In the genomic region with DNA sequence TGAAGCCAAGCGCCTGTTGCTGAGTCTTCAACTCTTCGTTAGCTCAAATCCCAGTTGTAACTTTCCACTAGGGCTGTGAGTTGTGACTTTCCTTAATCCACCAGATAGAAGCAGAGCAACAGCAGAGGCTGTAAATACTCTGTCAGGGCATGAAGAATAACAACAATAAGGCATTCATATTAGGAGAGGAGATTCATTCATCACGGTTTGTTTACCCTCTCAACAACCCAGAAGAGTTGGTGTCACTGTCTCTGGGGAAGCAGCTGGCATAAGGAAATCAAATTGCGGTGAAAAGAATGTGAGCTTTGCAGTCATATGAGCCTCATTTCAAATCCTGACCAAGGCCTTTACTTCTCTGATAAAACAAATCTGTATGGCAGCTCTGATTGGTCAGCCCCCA, we compare ENCODE assay signal across 13 cellular contexts.
DNase-seq lines count a peak whose midpoint lies in the region; ATAC-seq, FAIRE-seq and TF ChIP-seq lines count a peak whose summit lies in the region.
"Had no signal": no experiment of that assay in that cellular context is flagged by ENCODE, and none has a peak within 500 bp of the region (broad histone marks: within the 10 kb centered on the region; RNA-seq: fewer than 3 reads in every experiment).

No MANE protein-coding gene starts in this region.

- peaks cover 5% of the 10 kb centered on the region for H3K9me3 Mint-ChIP-seq in WTC11
- H3K9me3 Mint-ChIP-seq in activated CD4-positive, alpha-beta T cell treated with anti-CD3 and anti-CD28 coated beads for 36 hours (ENCODE audit: low read depth) = no peaks in the 10 kb centered on the region
- H3K9me3 Mint-ChIP-seq: memory B cell had no signal

- ATAC-seq in WTC11 = no peak
- no peak for ATAC-seq in GM18858 (IDR thresholded peaks at IDR 0.05; ENCODE audit: unreplicated experiment)
- ATAC-seq in activated CD4-positive, alpha-beta T cell treated with anti-CD3 and anti-CD28 coated beads for 36 hours = no peak

- no peak for TF ChIP-seq CTCF in WTC11 (IDR thresholded peaks at IDR 0.05)

- CTCF ChIA-PET in WTC11 (lab: Charles Lee) = interaction anchor here (2.3 kb wide), 1 partner anchor 159 kb away, joined by 7 read pairs; no protein-coding TSS in a partner anchor
- CTCF ChIA-PET in activated CD4-positive, alpha-beta T cell treated with anti-CD3 and anti-CD28 coated beads for 36 hours (lab: Charles Lee) = no interaction called here

- no peak for FAIRE-seq in GM19239 (lab: Jason Lieb, UNC)

- no peak overlapping the region for H3K4me3 Mint-ChIP-seq in WTC11
- no peak overlapping the region for H3K4me3 Mint-ChIP-seq in activated CD4-positive, alpha-beta T cell treated with anti-CD3 and anti-CD28 coated beads for 36 hours
- H3K4me3 Mint-ChIP-seq: memory B cell had no signal

- intact Hi-C loops in activated CD4-positive, alpha-beta T cell treated with anti-CD3 and anti-CD28 coated beads for 36 hours (cut with DNase I, micrococcal nuclease) = loop anchor here (10.0 kb wide), 2 partner anchors 391 to 421 kb away; no protein-coding TSS in a partner anchor

- peaks cover 4% of the 10 kb centered on the region for H3K4me1 Mint-ChIP-seq in WTC11
- H3K4me1 Mint-ChIP-seq in activated CD4-positive, alpha-beta T cell treated with anti-CD3 and anti-CD28 coated beads for 36 hours = peaks cover 10% of the 10 kb centered on the region
- H3K4me1 Mint-ChIP-seq: memory B cell had no signal

- POLR2A ChIA-PET in WTC11 (lab: Charles Lee) = no interaction called here
- POLR2A ChIA-PET in activated CD4-positive, alpha-beta T cell treated with anti-CD3 and anti-CD28 coated beads for 36 hours (lab: Charles Lee) = no interaction called here

- no peaks in the 10 kb centered on the region for H3K27me3 Mint-ChIP-seq in WTC11 (ENCODE audit: low read depth)
- peaks cover 1% of the 10 kb centered on the region for H3K27me3 Mint-ChIP-seq in activated CD4-positive, alpha-beta T cell treated with anti-CD3 and anti-CD28 coated beads for 36 hours

- H3K36me3 Mint-ChIP-seq in WTC11 = no peaks in the 10 kb centered on the region
- no peaks in the 10 kb centered on the region for H3K36me3 Mint-ChIP-seq in activated CD4-positive, alpha-beta T cell treated with anti-CD3 and anti-CD28 coated beads for 36 hours (ENCODE audit: low read depth)
- H3K36me3 Mint-ChIP-seq: memory B cell had no signal

- peak; percentile 35 for DNase-seq in COLO668 (lab: John Stamatoyannopoulos, UW; ENCODE audit: unreplicated experiment)
- peak; percentile 72 for DNase-seq in NCI-H1436 (lab: John Stamatoyannopoulos, UW)
- no peak for DNase-seq in WTC11 (ENCODE audit: low spot score)
- DNase-seq in myocyte (ENCODE audit: low read depth) = peak; percentile 89
- DNase-seq in activated CD4-positive, alpha-beta T cell treated with anti-CD3 and anti-CD28 coated beads for 1 hour = no peak
- no peak for DNase-seq in GM19239 (ENCODE audit: insufficient read length, low spot score)
- no peak for DNase-seq in activated CD4-positive, alpha-beta T cell treated with anti-CD3 and anti-CD28 coated beads for 36 hours
- DNase-seq: cerebellar nuclear complex, glutamatergic neuron, RPMI8226, WERI-Rb-1 had no signal

- peak overlapping the region; percentile 26; the same call in 1 of the 2 replicates for H3K27ac Mint-ChIP-seq in WTC11
- no peak overlapping the region for H3K27ac Mint-ChIP-seq in activated CD4-positive, alpha-beta T cell treated with anti-CD3 and anti-CD28 coated beads for 36 hours
- H3K27ac Mint-ChIP-seq: memory B cell had no signal

TF ChIP-seq in WTC11, 78 proteins besides CTCF, POLR2A, EP300 and RAD21:
- no peak for TF ChIP-seq OVOL2 (CRISPR knock-in tag; IDR thresholded peaks at IDR 0.05; ENCODE audit: borderline replicate concordance)
- TF ChIP-seq, protein P1, sequence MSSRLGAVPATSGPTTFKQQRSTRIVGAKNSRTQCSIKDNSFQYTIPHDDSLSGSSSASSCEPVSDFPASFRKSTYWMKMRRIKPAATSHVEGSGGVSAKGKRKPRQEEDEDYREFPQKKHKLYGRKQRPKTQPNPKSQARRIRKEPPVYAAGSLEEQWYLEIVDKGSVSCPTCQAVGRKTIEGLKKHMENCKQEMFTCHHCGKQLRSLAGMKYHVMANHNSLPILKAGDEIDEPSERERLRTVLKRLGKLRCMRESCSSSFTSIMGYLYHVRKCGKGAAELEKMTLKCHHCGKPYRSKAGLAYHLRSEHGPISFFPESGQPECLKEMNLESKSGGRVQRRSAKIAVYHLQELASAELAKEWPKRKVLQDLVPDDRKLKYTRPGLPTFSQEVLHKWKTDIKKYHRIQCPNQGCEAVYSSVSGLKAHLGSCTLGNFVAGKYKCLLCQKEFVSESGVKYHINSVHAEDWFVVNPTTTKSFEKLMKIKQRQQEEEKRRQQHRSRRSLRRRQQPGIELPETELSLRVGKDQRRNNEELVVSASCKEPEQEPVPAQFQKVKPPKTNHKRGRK (CRISPR knock-in tag; IDR thresholded peaks at IDR 0.05; ENCODE audit: borderline replicate concordance) = no peak
- TF ChIP-seq TEAD1 (CRISPR knock-in tag; IDR thresholded peaks at IDR 0.05) = no peak
- no peak for TF ChIP-seq NR3C1 (CRISPR knock-in tag; conservative IDR thresholded peaks at IDR 0.05; ENCODE audit: low read depth)
- TF ChIP-seq, protein P2, sequence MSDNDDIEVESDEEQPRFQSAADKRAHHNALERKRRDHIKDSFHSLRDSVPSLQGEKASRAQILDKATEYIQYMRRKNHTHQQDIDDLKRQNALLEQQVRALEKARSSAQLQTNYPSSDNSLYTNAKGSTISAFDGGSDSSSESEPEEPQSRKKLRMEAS (CRISPR knock-in tag; IDR thresholded peaks at IDR 0.05) = no peak

Comparison
In these comparisons a context has a peak if more than half of its experiments do, and no peak if none do; other contexts are left out.
1. DNase-seq: peak in COLO668 (single experiment), NCI-H1436 (single experiment) and myocyte (single experiment); none in WTC11 (single experiment), activated CD4-positive, alpha-beta T cell treated with anti-CD3 and anti-CD28 coated beads for 1 hour (single experiment), GM19239 (single experiment) and activated CD4-positive, alpha-beta T cell treated with anti-CD3 and anti-CD28 coated beads for 36 hours (single experiment).